Comparison of ENCODE assay signal across 1 cellular context in the genomic region with DNA sequence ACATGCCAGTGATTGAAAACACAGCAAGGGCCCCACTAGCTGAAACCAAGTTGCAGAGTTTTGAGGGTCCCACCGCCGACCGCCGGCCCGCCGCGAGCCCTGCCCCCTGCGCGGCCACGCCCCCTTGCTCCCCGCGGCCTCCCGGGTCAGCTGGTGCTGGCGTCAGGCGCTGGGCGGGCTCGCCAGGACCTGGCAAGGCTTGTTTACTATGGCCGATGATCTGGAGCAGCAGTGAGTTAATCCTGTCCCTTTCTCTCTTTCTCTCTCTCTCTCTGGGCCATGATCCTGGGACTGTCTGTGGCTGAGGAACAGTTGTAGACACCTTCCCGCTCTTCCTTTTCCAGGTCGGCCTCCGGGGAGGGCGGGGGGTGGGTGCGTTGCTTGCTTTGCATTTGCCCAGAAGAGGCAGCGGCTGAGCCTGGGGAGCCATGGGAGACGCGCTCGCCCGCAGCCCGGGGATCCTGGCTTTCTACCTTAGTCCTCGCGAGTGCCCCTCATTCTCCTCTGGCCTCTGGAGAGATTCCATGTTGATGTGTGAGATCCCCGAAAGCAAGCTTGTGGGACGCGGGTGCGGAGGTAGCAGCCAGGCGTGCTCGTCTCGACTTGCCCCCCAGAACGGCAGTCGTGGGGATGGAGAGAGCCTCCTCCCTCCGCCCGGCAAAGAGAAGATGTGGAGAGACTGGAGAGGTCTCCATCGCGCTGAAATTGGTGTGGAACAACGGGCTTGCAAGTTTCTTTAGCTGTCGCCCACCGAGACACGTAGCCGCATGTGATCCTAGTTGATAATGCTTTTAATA.
TF ChIP-seq lines count a peak whose summit lies in the region.

ABHD4 (plus strand) TSS at position 202 of the 797 bp plus-strand sequence; CDS start at position 209, 7 bp downstream.

TF ChIP-seq in HepG2, 621 proteins besides CTCF, POLR2A, EP300 and RAD21 (continued from another document and continues in another):
- peak; percentile 95 for TF ChIP-seq HNRNPK (IDR thresholded peaks at IDR 0.05; ENCODE audit: low read depth, low read length, poor library complexity, severe bottlenecking)
- peak; percentile 25 for TF ChIP-seq ELF3 (CRISPR knock-in tag; IDR thresholded peaks at IDR 0.05)
- TF ChIP-seq, protein P1, sequence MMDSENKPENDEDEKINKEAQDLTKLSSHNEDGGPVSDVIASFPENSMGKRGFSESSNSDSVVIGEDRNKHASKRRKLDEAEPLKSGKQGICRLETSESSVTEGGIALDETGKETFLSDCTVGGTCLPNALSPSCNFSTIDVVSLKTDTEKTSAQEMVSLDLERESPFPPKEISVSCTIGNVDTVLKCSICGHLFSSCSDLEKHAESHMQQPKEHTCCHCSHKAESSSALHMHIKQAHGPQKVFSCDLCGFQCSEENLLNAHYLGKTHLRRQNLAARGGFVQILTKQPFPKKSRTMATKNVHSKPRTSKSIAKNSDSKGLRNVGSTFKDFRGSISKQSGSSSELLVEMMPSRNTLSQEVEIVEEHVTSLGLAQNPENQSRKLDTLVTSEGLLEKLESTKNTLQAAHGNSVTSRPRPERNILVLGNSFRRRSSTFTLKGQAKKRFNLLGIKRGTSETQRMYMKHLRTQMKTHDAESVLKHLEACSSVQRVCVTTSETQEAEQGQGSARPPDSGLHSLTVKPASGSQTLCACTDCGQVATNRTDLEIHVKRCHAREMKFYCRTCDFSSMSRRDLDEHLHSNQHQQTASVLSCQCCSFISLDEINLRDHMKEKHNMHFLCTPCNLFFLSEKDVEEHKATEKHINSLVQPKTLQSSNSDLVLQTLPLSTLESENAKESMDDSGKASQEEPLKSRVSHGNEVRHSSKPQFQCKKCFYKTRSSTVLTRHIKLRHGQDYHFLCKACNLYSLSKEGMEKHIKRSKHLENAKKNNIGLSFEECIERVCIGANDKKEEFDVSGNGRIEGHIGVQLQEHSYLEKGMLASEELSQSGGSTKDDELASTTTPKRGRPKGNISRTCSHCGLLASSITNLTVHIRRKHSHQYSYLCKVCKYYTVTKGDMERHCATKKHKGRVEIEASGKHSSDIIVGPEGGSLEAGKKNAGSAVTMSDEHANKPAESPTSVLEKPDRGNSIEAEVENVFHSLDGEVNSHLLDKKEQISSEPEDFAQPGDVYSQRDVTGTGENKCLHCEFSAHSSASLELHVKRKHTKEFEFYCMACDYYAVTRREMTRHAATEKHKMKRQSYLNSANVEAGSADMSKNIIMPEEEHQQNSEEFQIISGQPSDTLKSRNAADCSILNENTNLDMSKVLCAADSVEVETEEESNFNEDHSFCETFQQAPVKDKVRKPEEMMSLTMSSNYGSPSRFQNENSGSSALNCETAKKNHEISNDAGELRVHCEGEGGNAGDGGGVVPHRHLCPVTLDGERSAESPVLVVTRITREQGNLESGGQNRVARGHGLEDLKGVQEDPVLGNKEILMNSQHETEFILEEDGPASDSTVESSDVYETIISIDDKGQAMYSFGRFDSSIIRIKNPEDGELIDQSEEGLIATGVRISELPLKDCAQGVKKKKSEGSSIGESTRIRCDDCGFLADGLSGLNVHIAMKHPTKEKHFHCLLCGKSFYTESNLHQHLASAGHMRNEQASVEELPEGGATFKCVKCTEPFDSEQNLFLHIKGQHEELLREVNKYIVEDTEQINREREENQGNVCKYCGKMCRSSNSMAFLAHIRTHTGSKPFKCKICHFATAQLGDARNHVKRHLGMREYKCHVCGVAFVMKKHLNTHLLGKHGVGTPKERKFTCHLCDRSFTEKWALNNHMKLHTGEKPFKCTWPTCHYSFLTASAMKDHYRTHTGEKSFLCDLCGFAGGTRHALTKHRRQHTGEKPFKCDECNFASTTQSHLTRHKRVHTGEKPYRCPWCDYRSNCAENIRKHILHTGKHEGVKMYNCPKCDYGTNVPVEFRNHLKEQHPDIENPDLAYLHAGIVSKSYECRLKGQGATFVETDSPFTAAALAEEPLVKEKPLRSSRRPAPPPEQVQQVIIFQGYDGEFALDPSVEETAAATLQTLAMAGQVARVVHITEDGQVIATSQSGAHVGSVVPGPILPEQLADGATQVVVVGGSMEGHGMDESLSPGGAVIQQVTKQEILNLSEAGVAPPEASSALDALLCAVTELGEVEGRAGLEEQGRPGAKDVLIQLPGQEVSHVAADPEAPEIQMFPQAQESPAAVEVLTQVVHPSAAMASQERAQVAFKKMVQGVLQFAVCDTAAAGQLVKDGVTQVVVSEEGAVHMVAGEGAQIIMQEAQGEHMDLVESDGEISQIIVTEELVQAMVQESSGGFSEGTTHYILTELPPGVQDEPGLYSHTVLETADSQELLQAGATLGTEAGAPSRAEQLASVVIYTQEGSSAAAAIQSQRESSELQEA (CRISPR knock-in tag; IDR thresholded peaks at IDR 0.05; ENCODE audit: not compliant biosample characterization) = peak; percentile 87
- TF ChIP-seq ZNF574 (CRISPR knock-in tag; IDR thresholded peaks at IDR 0.05) = peak; percentile 53
- TF ChIP-seq HDAC1 (CRISPR knock-in tag; IDR thresholded peaks at IDR 0.05) = peak; percentile 87
- peak; percentile 74 for TF ChIP-seq ERF (CRISPR knock-in tag; IDR thresholded peaks at IDR 0.05)
- peak; percentile 23; the same call in 1 of the 2 replicates for TF ChIP-seq ZNF263 (CRISPR knock-in tag; IDR thresholded peaks at IDR 0.05)
- peak; percentile 94; the same call in 1 of the 2 replicates for TF ChIP-seq ZNF354B (CRISPR knock-in tag; IDR thresholded peaks at IDR 0.05)
- TF ChIP-seq AGO1 (IDR thresholded peaks at IDR 0.05; ENCODE audit: low read depth, low read length, poor library complexity, severe bottlenecking) = peak; percentile 73
- no peak for TF ChIP-seq MAZ (IDR thresholded peaks at IDR 0.05; ENCODE audit: borderline replicate concordance, low read depth, low read length)
- TF ChIP-seq MAZ (CRISPR knock-in tag; IDR thresholded peaks at IDR 0.05; ENCODE audit: low read depth) = peak; percentile 73
- TF ChIP-seq PLSCR1 (CRISPR knock-in tag; IDR thresholded peaks at IDR 0.05; ENCODE audit: borderline replicate concordance) = no peak
- peak; percentile 13; the same call in 1 of the 2 replicates for TF ChIP-seq ZNF276 (CRISPR knock-in tag; IDR thresholded peaks at IDR 0.05; ENCODE audit: low read depth)
- no peak for TF ChIP-seq TCF12 (IDR thresholded peaks at IDR 0.05)
- no peak; the same call in 1 of the 2 replicates for TF ChIP-seq TCF12 (CRISPR knock-in tag; IDR thresholded peaks at IDR 0.05)
- TF ChIP-seq ZFP62 (CRISPR knock-in tag; IDR thresholded peaks at IDR 0.05) = no peak
- no peak; the same call in none of the 2 replicates for TF ChIP-seq KLF12 (CRISPR knock-in tag; IDR thresholded peaks at IDR 0.05; ENCODE audit: borderline replicate concordance)
- TF ChIP-seq ZNF691 (CRISPR knock-in tag; IDR thresholded peaks at IDR 0.05; ENCODE audit: borderline replicate concordance, low read depth) = peak; percentile 22; the same call in 1 of the 2 replicates
- peak; percentile 91 for TF ChIP-seq XRCC5 (optimal IDR thresholded peaks at IDR 0.05; ENCODE audit: low read length)
- TF ChIP-seq ZNF234 (CRISPR knock-in tag; conservative IDR thresholded peaks at IDR 0.05) = no peak
- TF ChIP-seq NR1H2 (CRISPR knock-in tag; IDR thresholded peaks at IDR 0.05; ENCODE audit: borderline replicate concordance, low read depth) = no peak
- TF ChIP-seq ZBTB42 (CRISPR knock-in tag; IDR thresholded peaks at IDR 0.05) = no peak
- no peak for TF ChIP-seq HNF4A (CRISPR knock-in tag; IDR thresholded peaks at IDR 0.05)
- TF ChIP-seq ZNF382 (CRISPR knock-in tag; IDR thresholded peaks at IDR 0.05; ENCODE audit: borderline replicate concordance) = no peak
- no peak for TF ChIP-seq SP1 (IDR thresholded peaks at IDR 0.05)
- peak; percentile 98 for TF ChIP-seq SP1 (CRISPR knock-in tag; IDR thresholded peaks at IDR 0.05)
- peak; percentile 89 for TF ChIP-seq ZNF414 (CRISPR knock-in tag; IDR thresholded peaks at IDR 0.05)
- peak; percentile 42 for TF ChIP-seq USF2 (IDR thresholded peaks at IDR 0.05; ENCODE audit: low read depth, low read length)
- TF ChIP-seq USF2 (CRISPR knock-in tag; IDR thresholded peaks at IDR 0.05; ENCODE audit: borderline replicate concordance) = no peak
- peak; percentile 18 for TF ChIP-seq RXRB (CRISPR knock-in tag; IDR thresholded peaks at IDR 0.05; ENCODE audit: borderline replicate concordance)
- no peak for TF ChIP-seq NONO (IDR thresholded peaks at IDR 0.05)
- peak; percentile 65 for TF ChIP-seq NONO (CRISPR knock-in tag; conservative IDR thresholded peaks at IDR 0.05)
- no peak for TF ChIP-seq ATAD3A (CRISPR knock-in tag; IDR thresholded peaks at IDR 0.05)
